9 cellular contexts compared by ENCODE assay signal in the genomic region with DNA sequence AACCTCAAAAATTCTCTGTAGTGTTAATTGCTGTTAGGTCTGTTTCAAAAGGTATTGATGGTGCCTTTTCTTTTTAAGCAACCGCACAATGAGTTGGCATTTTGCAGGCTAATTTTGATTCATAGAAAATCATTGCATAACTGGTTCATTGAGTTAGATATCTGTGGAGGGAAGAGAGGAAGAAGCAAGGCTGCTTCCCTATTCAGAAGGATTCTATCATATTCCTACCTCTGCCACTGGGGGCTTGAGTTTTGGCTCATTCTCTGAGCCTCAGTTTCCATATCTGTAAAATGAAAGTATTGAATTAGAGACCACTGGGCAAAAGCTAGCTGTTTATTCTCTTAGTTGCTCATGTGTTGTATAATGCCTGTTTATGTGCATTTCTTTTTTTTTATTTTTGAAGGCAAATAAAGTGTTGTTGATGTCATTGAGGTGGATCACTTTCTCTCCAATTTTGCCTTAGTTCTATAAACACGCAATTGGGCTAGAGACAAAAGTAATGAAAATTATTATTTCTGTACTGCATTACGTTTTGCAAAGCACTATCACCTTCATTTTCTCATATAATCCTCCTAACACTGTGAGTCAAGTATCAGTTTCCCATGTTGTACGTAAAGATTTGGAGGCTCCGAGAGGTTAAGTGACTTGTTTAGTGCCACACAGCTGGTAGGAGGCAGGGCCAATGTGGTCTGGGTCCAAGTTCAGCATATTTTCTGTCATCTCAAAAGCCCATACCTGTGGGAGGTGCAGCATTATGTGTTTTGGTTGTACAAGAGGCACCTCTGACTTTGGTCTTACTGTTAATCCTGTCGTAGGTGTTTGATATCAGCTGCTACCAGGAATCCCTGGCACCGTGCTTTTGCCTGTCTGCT. TPM values are rescaled to one million over a fixed set of nuclear protein-coding genes. Genes with fewer than 3 reads are reported as not detected.
DNase-seq lines count a peak whose midpoint lies in the region; ATAC-seq and TF ChIP-seq lines count a peak whose summit lies in the region.
"Had no signal": no experiment of that assay in that cellular context is flagged by ENCODE, and none has a peak within 500 bp of the region (broad histone marks: within the 10 kb centered on the region; RNA-seq: fewer than 3 reads in every experiment).

No MANE protein-coding gene starts in this region.

- H3K27me3 Mint-ChIP-seq in CD8-positive, alpha-beta memory T cell = no peaks in the 10 kb centered on the region
- no peaks in the 10 kb centered on the region for H3K27me3 Mint-ChIP-seq in central memory CD8-positive, alpha-beta T cell

- no peak for ATAC-seq in central memory CD8-positive, alpha-beta T cell (replicated peaks; ENCODE audit: extremely low read depth, poor library complexity, severe bottlenecking)

- POLR2A ChIA-PET in CD8-positive, alpha-beta memory T cell (lab: Charles Lee) = interaction anchor here (1.2 to 1.7 kb wide), 2 partner anchors 14 to 972 kb away, joined by 4 read pairs; no protein-coding TSS in a partner anchor
- POLR2A ChIA-PET in GM10248 (lab: Yijun Ruan, JAX) = no interaction called here

- peaks cover 10 to 61% (median 24%) of the 10 kb centered on the region in 3 donors for H3K36me3 Mint-ChIP-seq in CD8-positive, alpha-beta memory T cell
- H3K36me3 Mint-ChIP-seq in central memory CD8-positive, alpha-beta T cell (ENCODE audit: insufficient read depth) = peaks cover 33% of the 10 kb centered on the region

- CTCF ChIA-PET in CD8-positive, alpha-beta memory T cell (lab: Charles Lee) = interaction anchor here (2.6 kb wide), 1 partner anchor 208 kb away, joined by 10 read pairs; no protein-coding TSS in a partner anchor
- CTCF ChIA-PET in GM10248 (lab: Yijun Ruan, JAX) = no interaction called here

- intact Hi-C loops in ovary (cut with DNase I) = loop anchor here in 3 of 4 donors (5.0 to 10.0 kb wide), 4 partner anchors 202 to 285 kb away; no protein-coding TSS in a partner anchor

- peak overlapping the region; percentile 33 for H3K4me3 ChIP-seq in CD8-positive, alpha-beta memory T cell (ENCODE audit: low read length)
- peak overlapping the region; percentile 78 for H3K4me3 ChIP-seq in ovary

- no peak for TF ChIP-seq POLR2A in ovary (IDR thresholded peaks at IDR 0.05)

- no peak for TF ChIP-seq EP300 in ovary (IDR thresholded peaks at IDR 0.05)

- DNase-seq in CD8-positive, alpha-beta memory T cell = no peak
- DNase-seq in MV-4-11 (lab: John Stamatoyannopoulos, UW) (peak; percentile 57), ovary (no peak), DMS 273 (lab: John Stamatoyannopoulos, UW; ENCODE audit: unreplicated experiment) (no peak), NCI-H526 (lab: John Stamatoyannopoulos, UW) (no peak), GM10248 (ENCODE audit: extremely low spot score) (no peak)
- DNase-seq in central memory CD8-positive, alpha-beta T cell (ENCODE audit: low spot score in 2 of 2) = no peak
- DNase-seq: cortex of kidney, NCI-H2227 treated with DMSO at 0.1 percent for 48 hours had no signal

- peak overlapping the region; percentile 93 to 100 (median 99) for H3K4me3 Mint-ChIP-seq in CD8-positive, alpha-beta memory T cell
- peak overlapping the region; percentile 99 for H3K4me3 Mint-ChIP-seq in central memory CD8-positive, alpha-beta T cell

- no peaks in the 10 kb centered on the region for H3K27me3 ChIP-seq in CD8-positive, alpha-beta memory T cell (ENCODE audit: insufficient read depth, low read length, poor library complexity, severe bottlenecking)
- no peaks in the 10 kb centered on the region for H3K27me3 ChIP-seq in ovary

- H3K9me3 Mint-ChIP-seq in CD8-positive, alpha-beta memory T cell = no peaks in the 10 kb centered on the region
- H3K9me3 Mint-ChIP-seq in central memory CD8-positive, alpha-beta T cell = no peaks in the 10 kb centered on the region

- H3K4me1 ChIP-seq in CD8-positive, alpha-beta memory T cell (ENCODE audit: insufficient read depth, low read length) = peaks cover 78% of the 10 kb centered on the region
- H3K4me1 ChIP-seq in ovary (ENCODE audit: insufficient read depth) = peaks cover 24% of the 10 kb centered on the region

- H3K27ac ChIP-seq in CD8-positive, alpha-beta memory T cell (ENCODE audit: low read depth, low read length) = no peak overlapping the region
- H3K27ac ChIP-seq in ovary = no peak overlapping the region

- H3K9me3 ChIP-seq in CD8-positive, alpha-beta memory T cell (ENCODE audit: low read length) = no peaks in the 10 kb centered on the region
- no peaks in the 10 kb centered on the region for H3K9me3 ChIP-seq in ovary

- H3K27ac Mint-ChIP-seq in CD8-positive, alpha-beta memory T cell = peak overlapping the region in 6 of 8 donors; percentile 6 to 88 (median 60)
- H3K27ac Mint-ChIP-seq in central memory CD8-positive, alpha-beta T cell (ENCODE audit: low read depth) = no peak overlapping the region

- TF ChIP-seq CTCF in ovary (IDR thresholded peaks at IDR 0.05) (no peak), GM10248 (IDR thresholded peaks at IDR 0.05; ENCODE audit: control extremely low read depth, extremely low read depth, low read depth, missing control alignments) (no peak)

- 57 to 77% (median 61%) methylated on average over 7 of the region's 7 CpGs for WGBS in ovary, 3 donors

- peaks cover 81 to 88% (median 85%) of the 10 kb centered on the region in 3 donors for H3K4me1 Mint-ChIP-seq in CD8-positive, alpha-beta memory T cell
- peaks cover 93% of the 10 kb centered on the region for H3K4me1 Mint-ChIP-seq in central memory CD8-positive, alpha-beta T cell

- H3K36me3 ChIP-seq in CD8-positive, alpha-beta memory T cell (ENCODE audit: insufficient read depth, low read length) = peaks cover 47% of the 10 kb centered on the region
- no peaks in the 10 kb centered on the region for H3K36me3 ChIP-seq in ovary

RNA-seq across cellular contexts. Expression of a gene that starts 5.9 kb away (rescaled TPM):
- total RNA-seq in CD8-positive, alpha-beta memory T cell = 1 to 10 TPM; 9.4 to 9.6 TPM
- 48.6 TPM for polyA plus RNA-seq in CD8-positive, alpha-beta memory T cell
- 100 to 1,000 TPM in 4 of 7 donors, 10 to 100 TPM in 3; 68.1 to 209 (median 103) TPM for total RNA-seq in ovary
- polyA plus RNA-seq in ovary = 10 to 100 TPM; 60.4 to 94.7 TPM

Comparison
In these comparisons a context has a peak if more than half of its experiments do, and no peak if none do; other contexts are left out.
1. RNA of a gene that starts 5.9 kb away (total RNA-seq): 68.1 to 209 TPM in ovary; 9.4 to 9.6 TPM in CD8-positive, alpha-beta memory T cell; every median in the first group is over 4 times any median in the second.